1 cellular context compared by ENCODE assay signal in the genomic region with DNA sequence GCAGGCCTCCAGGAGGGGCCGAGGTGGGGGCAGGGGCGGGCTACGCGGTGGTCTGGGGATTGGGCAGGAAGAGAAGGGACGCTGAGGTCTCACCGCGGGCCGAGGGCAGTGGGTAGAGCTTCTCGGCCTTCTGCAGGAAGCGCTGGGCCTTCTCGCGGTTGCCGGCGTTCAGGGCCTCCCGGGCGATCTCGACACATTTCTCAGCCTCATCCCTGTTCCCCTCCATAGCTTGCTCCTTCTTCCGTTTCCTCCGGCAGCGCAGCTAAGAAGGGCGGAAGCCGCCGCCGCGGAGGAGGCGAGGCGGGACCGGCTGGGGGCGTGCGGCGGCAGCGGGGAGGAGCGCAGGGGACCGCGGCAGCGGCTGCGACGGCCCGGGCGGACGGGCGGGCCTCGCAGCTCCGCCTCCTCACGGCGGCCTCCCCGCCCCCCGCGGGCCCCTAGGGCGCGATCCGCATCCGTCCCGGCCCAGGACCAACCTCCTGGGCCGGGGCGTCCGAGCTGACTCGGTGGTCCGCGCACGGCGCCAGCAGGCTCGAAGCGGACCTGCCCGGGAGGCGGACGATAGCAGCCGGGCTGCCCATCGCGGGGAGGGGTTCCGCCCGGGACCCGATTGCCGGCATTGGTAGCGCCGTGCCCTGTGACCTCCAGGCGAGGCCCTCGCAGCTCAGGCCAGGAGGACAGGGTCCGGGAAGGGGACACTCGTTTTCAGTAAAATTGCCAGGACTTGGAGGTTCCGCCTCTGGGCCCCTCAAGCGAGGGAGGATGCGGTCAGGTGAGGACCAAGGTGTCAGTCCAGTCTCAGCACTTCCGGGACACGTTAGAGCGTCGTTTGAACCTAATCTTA.
A peak's percentile ranks its signal among the peaks of the same experiment; 100 is the strongest.
TF ChIP-seq lines count a peak whose summit lies in the region.

A gene (minus strand): TSS at position 273 of the 844 bp plus-strand sequence. CDS start 47 bp downstream, at position 226.

TF ChIP-seq in HepG2, 621 proteins besides CTCF, POLR2A, EP300 and RAD21 (continued from another document and continues in another):
- TF ChIP-seq, protein P1, sequence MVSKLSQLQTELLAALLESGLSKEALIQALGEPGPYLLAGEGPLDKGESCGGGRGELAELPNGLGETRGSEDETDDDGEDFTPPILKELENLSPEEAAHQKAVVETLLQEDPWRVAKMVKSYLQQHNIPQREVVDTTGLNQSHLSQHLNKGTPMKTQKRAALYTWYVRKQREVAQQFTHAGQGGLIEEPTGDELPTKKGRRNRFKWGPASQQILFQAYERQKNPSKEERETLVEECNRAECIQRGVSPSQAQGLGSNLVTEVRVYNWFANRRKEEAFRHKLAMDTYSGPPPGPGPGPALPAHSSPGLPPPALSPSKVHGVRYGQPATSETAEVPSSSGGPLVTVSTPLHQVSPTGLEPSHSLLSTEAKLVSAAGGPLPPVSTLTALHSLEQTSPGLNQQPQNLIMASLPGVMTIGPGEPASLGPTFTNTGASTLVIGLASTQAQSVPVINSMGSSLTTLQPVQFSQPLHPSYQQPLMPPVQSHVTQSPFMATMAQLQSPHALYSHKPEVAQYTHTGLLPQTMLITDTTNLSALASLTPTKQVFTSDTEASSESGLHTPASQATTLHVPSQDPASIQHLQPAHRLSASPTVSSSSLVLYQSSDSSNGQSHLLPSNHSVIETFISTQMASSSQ (IDR thresholded peaks at IDR 0.05; ENCODE audit: low read depth), result no peak
- TF ChIP-seq, protein P1 (CRISPR knock-in tag; IDR thresholded peaks at IDR 0.05; ENCODE audit: borderline replicate concordance), result 0 out of 2 replicates have a peak, but pooled peaks have one; percentile 47
- TF ChIP-seq ZNF850 (CRISPR knock-in tag; conservative IDR thresholded peaks at IDR 0.05), result no peak
- peak; percentile 12 for TF ChIP-seq SKI (IDR thresholded peaks at IDR 0.05; ENCODE audit: partially characterized antibody)
- TF ChIP-seq ZNF713 (CRISPR knock-in tag; IDR thresholded peaks at IDR 0.05), result no peak
- no peak for TF ChIP-seq ZFP1 (CRISPR knock-in tag; IDR thresholded peaks at IDR 0.05)
- TF ChIP-seq, protein P2, sequence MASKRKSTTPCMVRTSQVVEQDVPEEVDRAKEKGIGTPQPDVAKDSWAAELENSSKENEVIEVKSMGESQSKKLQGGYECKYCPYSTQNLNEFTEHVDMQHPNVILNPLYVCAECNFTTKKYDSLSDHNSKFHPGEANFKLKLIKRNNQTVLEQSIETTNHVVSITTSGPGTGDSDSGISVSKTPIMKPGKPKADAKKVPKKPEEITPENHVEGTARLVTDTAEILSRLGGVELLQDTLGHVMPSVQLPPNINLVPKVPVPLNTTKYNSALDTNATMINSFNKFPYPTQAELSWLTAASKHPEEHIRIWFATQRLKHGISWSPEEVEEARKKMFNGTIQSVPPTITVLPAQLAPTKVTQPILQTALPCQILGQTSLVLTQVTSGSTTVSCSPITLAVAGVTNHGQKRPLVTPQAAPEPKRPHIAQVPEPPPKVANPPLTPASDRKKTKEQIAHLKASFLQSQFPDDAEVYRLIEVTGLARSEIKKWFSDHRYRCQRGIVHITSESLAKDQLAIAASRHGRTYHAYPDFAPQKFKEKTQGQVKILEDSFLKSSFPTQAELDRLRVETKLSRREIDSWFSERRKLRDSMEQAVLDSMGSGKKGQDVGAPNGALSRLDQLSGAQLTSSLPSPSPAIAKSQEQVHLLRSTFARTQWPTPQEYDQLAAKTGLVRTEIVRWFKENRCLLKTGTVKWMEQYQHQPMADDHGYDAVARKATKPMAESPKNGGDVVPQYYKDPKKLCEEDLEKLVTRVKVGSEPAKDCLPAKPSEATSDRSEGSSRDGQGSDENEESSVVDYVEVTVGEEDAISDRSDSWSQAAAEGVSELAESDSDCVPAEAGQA (IDR thresholded peaks at IDR 0.05; ENCODE audit: low read depth), result peak; percentile 29; the same call in 1 of the 2 replicates
- TF ChIP-seq, protein P2 (CRISPR knock-in tag; IDR thresholded peaks at IDR 0.05; ENCODE audit: borderline replicate concordance), result no peak
- TF ChIP-seq, protein P3, sequence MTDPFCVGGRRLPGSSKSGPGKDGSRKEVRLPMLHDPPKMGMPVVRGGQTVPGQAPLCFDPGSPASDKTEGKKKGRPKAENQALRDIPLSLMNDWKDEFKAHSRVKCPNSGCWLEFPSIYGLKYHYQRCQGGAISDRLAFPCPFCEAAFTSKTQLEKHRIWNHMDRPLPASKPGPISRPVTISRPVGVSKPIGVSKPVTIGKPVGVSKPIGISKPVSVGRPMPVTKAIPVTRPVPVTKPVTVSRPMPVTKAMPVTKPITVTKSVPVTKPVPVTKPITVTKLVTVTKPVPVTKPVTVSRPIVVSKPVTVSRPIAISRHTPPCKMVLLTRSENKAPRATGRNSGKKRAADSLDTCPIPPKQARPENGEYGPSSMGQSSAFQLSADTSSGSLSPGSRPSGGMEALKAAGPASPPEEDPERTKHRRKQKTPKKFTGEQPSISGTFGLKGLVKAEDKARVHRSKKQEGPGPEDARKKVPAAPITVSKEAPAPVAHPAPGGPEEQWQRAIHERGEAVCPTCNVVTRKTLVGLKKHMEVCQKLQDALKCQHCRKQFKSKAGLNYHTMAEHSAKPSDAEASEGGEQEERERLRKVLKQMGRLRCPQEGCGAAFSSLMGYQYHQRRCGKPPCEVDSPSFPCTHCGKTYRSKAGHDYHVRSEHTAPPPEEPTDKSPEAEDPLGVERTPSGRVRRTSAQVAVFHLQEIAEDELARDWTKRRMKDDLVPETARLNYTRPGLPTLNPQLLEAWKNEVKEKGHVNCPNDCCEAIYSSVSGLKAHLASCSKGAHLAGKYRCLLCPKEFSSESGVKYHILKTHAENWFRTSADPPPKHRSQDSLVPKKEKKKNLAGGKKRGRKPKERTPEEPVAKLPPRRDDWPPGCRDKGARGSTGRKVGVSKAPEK (CRISPR knock-in tag; IDR thresholded peaks at IDR 0.05; ENCODE audit: borderline replicate concordance), result peak; percentile 58; the same call in 1 of the 2 replicates
- no peak for TF ChIP-seq NCOA5 (CRISPR knock-in tag; IDR thresholded peaks at IDR 0.05)
- 0 out of 2 replicates have a peak, but pooled peaks have one; percentile 46 for TF ChIP-seq ZNF556 (CRISPR knock-in tag; IDR thresholded peaks at IDR 0.05; ENCODE audit: borderline replicate concordance)
- TF ChIP-seq ZNF549 (CRISPR knock-in tag; IDR thresholded peaks at IDR 0.05), result no peak
- TF ChIP-seq, protein P4, sequence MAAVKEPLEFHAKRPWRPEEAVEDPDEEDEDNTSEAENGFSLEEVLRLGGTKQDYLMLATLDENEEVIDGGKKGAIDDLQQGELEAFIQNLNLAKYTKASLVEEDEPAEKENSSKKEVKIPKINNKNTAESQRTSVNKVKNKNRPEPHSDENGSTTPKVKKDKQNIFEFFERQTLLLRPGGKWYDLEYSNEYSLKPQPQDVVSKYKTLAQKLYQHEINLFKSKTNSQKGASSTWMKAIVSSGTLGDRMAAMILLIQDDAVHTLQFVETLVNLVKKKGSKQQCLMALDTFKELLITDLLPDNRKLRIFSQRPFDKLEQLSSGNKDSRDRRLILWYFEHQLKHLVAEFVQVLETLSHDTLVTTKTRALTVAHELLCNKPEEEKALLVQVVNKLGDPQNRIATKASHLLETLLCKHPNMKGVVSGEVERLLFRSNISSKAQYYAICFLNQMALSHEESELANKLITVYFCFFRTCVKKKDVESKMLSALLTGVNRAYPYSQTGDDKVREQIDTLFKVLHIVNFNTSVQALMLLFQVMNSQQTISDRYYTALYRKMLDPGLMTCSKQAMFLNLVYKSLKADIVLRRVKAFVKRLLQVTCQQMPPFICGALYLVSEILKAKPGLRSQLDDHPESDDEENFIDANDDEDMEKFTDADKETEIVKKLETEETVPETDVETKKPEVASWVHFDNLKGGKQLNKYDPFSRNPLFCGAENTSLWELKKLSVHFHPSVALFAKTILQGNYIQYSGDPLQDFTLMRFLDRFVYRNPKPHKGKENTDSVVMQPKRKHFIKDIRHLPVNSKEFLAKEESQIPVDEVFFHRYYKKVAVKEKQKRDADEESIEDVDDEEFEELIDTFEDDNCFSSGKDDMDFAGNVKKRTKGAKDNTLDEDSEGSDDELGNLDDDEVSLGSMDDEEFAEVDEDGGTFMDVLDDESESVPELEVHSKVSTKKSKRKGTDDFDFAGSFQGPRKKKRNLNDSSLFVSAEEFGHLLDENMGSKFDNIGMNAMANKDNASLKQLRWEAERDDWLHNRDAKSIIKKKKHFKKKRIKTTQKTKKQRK (IDR thresholded peaks at IDR 0.05; ENCODE audit: low read length), result no peak
- TF ChIP-seq PTBP1 (IDR thresholded peaks at IDR 0.05; ENCODE audit: low read depth, low read length, poor library complexity, severe bottlenecking), result no peak
- TF ChIP-seq WIZ (CRISPR knock-in tag; IDR thresholded peaks at IDR 0.05), result no peak
- no peak for TF ChIP-seq HCFC1 (IDR thresholded peaks at IDR 0.05; ENCODE audit: low read depth, low read length)
- no peak for TF ChIP-seq MBNL3 (CRISPR knock-in tag; conservative IDR thresholded peaks at IDR 0.05)
- TF ChIP-seq FOXA1 (IDR thresholded peaks at IDR 0.05), result no peak
- no peak for TF ChIP-seq FOXA1 (CRISPR knock-in tag; IDR thresholded peaks at IDR 0.05)
- peak; percentile 55 for TF ChIP-seq GATAD1 (CRISPR knock-in tag; IDR thresholded peaks at IDR 0.05)
- TF ChIP-seq HIVEP1 (CRISPR knock-in tag; IDR thresholded peaks at IDR 0.05), result 0 out of 2 replicates have a peak, but pooled peaks have one; percentile 40
- TF ChIP-seq, protein P5, sequence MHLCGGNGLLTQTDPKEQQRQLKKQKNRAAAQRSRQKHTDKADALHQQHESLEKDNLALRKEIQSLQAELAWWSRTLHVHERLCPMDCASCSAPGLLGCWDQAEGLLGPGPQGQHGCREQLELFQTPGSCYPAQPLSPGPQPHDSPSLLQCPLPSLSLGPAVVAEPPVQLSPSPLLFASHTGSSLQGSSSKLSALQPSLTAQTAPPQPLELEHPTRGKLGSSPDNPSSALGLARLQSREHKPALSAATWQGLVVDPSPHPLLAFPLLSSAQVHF (CRISPR knock-in tag; IDR thresholded peaks at IDR 0.05), result peak; percentile 42; the same call in 1 of the 2 replicates
- no peak for TF ChIP-seq REL (CRISPR knock-in tag; conservative IDR thresholded peaks at IDR 0.05)
- no peak for TF ChIP-seq RCOR2 (CRISPR knock-in tag; IDR thresholded peaks at IDR 0.05)
- TF ChIP-seq NFATC3 (CRISPR knock-in tag; IDR thresholded peaks at IDR 0.05), result no peak
- TF ChIP-seq XBP1 (CRISPR knock-in tag; IDR thresholded peaks at IDR 0.05), result 0 out of 2 replicates have a peak, but pooled peaks have one; percentile 45
- TF ChIP-seq ZNF749 (CRISPR knock-in tag; IDR thresholded peaks at IDR 0.05; ENCODE audit: borderline replicate concordance), result 0 out of 2 replicates have a peak, but pooled peaks have one; percentile 68
- TF ChIP-seq SNAPC2 (CRISPR knock-in tag; IDR thresholded peaks at IDR 0.05), result no peak
- peak; percentile 23; the same call in 1 of the 2 replicates for TF ChIP-seq ZBTB7B (CRISPR knock-in tag; IDR thresholded peaks at IDR 0.05)
- TF ChIP-seq ZC3H13 (CRISPR knock-in tag; IDR thresholded peaks at IDR 0.05), result peak; percentile 49; the same call in 1 of the 2 replicates
- peak; percentile 51; the same call in 1 of the 2 replicates for TF ChIP-seq ZNF34 (CRISPR knock-in tag; IDR thresholded peaks at IDR 0.05; ENCODE audit: borderline replicate concordance)
- TF ChIP-seq ZBTB42 (CRISPR knock-in tag; IDR thresholded peaks at IDR 0.05), result no peak
- TF ChIP-seq ZNF879 (CRISPR knock-in tag; IDR thresholded peaks at IDR 0.05), result no peak
- TF ChIP-seq, protein P6, sequence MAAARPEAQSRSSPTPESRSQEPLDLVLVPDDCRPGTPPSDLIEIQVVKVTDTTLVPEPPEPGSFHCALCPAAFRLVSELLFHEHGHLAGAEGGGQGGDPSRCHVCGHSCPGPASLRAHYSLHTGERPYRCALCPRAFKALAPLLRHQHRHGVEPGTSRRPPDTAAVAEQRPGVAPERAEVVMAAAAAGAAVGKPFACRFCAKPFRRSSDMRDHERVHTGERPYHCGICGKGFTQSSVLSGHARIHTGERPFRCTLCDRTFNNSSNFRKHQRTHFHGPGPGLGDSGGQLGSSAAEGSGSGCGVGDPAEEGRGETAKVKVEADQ (CRISPR knock-in tag; IDR thresholded peaks at IDR 0.05; ENCODE audit: borderline replicate concordance), result peak; percentile 62; the same call in 1 of the 2 replicates
- no peak for TF ChIP-seq ATRX (CRISPR knock-in tag; IDR thresholded peaks at IDR 0.05; ENCODE audit: borderline replicate concordance)
- TF ChIP-seq, protein P7, sequence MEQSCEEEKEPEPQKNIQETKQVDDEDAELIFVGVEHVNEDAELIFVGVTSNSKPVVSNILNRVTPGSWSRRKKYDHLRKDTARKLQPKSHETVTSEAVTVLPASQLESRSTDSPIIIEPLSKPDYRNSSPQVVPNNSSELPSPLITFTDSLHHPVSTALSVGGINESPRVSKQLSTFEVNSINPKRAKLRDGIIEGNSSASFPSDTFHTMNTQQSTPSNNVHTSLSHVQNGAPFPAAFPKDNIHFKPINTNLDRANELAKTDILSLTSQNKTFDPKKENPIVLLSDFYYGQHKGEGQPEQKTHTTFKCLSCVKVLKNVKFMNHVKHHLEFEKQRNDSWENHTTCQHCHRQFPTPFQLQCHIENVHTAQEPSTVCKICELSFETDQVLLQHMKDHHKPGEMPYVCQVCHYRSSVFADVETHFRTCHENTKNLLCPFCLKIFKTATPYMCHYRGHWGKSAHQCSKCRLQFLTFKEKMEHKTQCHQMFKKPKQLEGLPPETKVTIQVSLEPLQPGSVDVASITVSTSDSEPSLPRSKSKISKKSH (CRISPR knock-in tag; IDR thresholded peaks at IDR 0.05; ENCODE audit: borderline replicate concordance), result no peak
- peak; percentile 76; the same call in 1 of the 2 replicates for TF ChIP-seq ZNF552 (CRISPR knock-in tag; IDR thresholded peaks at IDR 0.05; ENCODE audit: borderline replicate concordance)
- TF ChIP-seq ZNF12 (CRISPR knock-in tag; IDR thresholded peaks at IDR 0.05), result 0 out of 2 replicates have a peak, but pooled peaks have one; percentile 42
